Comparison of ENCODE assay signal across 26 cellular contexts in genomic region chr1:7382971-7383370, GRCh38.
"Had no signal": no experiment of that assay in that cellular context is flagged by ENCODE, and none has a peak within 500 bp of the region (broad histone marks: within the 10 kb centered on the region; RNA-seq: fewer than 3 reads in every experiment).

No MANE protein-coding gene starts in this region.

- H3K36me3 ChIP-seq: SJCRH30, WERI-Rb-1 had no signal

- H3K27ac Mint-ChIP-seq: activated CD4-positive, alpha-beta memory T cell treated with anti-CD3 and anti-CD28 coated beads, Interleukin-2, amount 10 ng/mL, durations not matched to agents 7 days and 5 days; activated naive CD8-positive, alpha-beta T cell treated with anti-CD3 and anti-CD28 coated beads for 36 hours; activated T-cell treated with anti-CD3 and anti-CD28 coated beads, Interleukin-2, amount 50 U/mL, for 72 hours; activated T-helper 17 cell treated with anti-CD3 and anti-CD28 coated beads, Interleukin-2, amount 50 U/mL, for 72 hours had no signal

- H3K4me1 Mint-ChIP-seq: activated CD4-positive, alpha-beta memory T cell treated with anti-CD3 and anti-CD28 coated beads, Interleukin-2, amount 10 ng/mL, durations not matched to agents 7 days and 5 days; activated naive CD8-positive, alpha-beta T cell treated with anti-CD3 and anti-CD28 coated beads for 36 hours; activated T-helper 17 cell treated with anti-CD3 and anti-CD28 coated beads, Interleukin-2, amount 50 U/mL, for 72 hours had no signal

- H3K9me3 ChIP-seq: SJCRH30 had no signal

- ATAC-seq: activated T-cell treated with anti-CD3 and anti-CD28 coated beads, Interleukin-2, amount 50 U/mL, for 72 hours; activated T-helper 17 cell treated with anti-CD3 and anti-CD28 coated beads, Interleukin-2, amount 50 U/mL, for 72 hours; Panc1 had no signal

- H3K36me3 Mint-ChIP-seq: activated naive CD8-positive, alpha-beta T cell treated with anti-CD3 and anti-CD28 coated beads for 36 hours had no signal

- H3K4me3 Mint-ChIP-seq: activated CD4-positive, alpha-beta memory T cell treated with anti-CD3 and anti-CD28 coated beads, Interleukin-2, amount 10 ng/mL, durations not matched to agents 7 days and 5 days; activated naive CD8-positive, alpha-beta T cell treated with anti-CD3 and anti-CD28 coated beads for 36 hours; activated T-cell treated with anti-CD3 and anti-CD28 coated beads, Interleukin-2, amount 50 U/mL, for 72 hours; activated T-helper 17 cell treated with anti-CD3 and anti-CD28 coated beads, Interleukin-2, amount 50 U/mL, for 72 hours had no signal

- H3K9me3 Mint-ChIP-seq: activated CD4-positive, alpha-beta memory T cell treated with anti-CD3 and anti-CD28 coated beads, Interleukin-2, amount 10 ng/mL, durations not matched to agents 7 days and 5 days; activated naive CD8-positive, alpha-beta T cell treated with anti-CD3 and anti-CD28 coated beads for 36 hours; activated T-cell treated with anti-CD3 and anti-CD28 coated beads, Interleukin-2, amount 50 U/mL, for 72 hours had no signal

- H3K27me3 ChIP-seq: SJCRH30 had no signal

- DNase-seq: activated CD4-positive, alpha-beta memory T cell treated with anti-CD3 and anti-CD28 coated beads, Interleukin-2, amount 10 ng/mL, durations not matched to agents 7 days and 5 days; activated CD4-positive, alpha-beta T cell treated with anti-CD3 and anti-CD28 coated beads for 1 hour; activated CD4-positive, alpha-beta T cell treated with anti-CD3 and anti-CD28 coated beads for 48 hours; activated CD4-positive, CD25-positive, alpha-beta regulatory T cell; activated effector memory CD4-positive, alpha-beta T cell treated with anti-CD3 and anti-CD28 coated beads, Interleukin-2, amount 50 U/mL, for 16 hours; activated naive CD4-positive, alpha-beta T cell; activated naive CD4-positive, alpha-beta T cell treated with anti-CD3 and anti-CD28 coated beads, Interleukin-2, amount 50 U/mL, for 16 hours; activated naive CD8-positive, alpha-beta T cell treated with anti-CD3 and anti-CD28 coated beads for 36 hours; activated T-cell treated with anti-CD3 and anti-CD28 coated beads, Interleukin-2, amount 50 U/mL, for 1 hour; activated T-cell treated with anti-CD3 and anti-CD28 coated beads, Interleukin-2, amount 50 U/mL, for 72 hours; amniotic stem cell; Karpas-422; KBM-7; NCI-H1105; NCI-H1417 treated with DMSO at 0.1 percent for 48 hours; NCI-H187 treated with DMSO at 0.1 percent for 48 hours; NCI-H2081; NCI-H345; NCI-H524 treated with DMSO at 0.1 percent for 48 hours; SHP77; SJCRH30; T1000; WERI-Rb-1 had no signal

- H3K27ac ChIP-seq: SK-N-MC, WERI-Rb-1 had no signal

- H3K4me3 ChIP-seq: SJCRH30, SK-N-MC had no signal
